Comparison of ENCODE assay signal across 9 cellular contexts in genomic region chr10:124524991-124525653, GRCh38.
A peak's percentile ranks its signal among the peaks of the same experiment; 100 is the strongest.
DNase-seq lines count a peak whose midpoint lies in the region; ATAC-seq and TF ChIP-seq lines count a peak whose summit lies in the region.
"Had no signal": no experiment of that assay in that cellular context is flagged by ENCODE, and none has a peak within 500 bp of the region (broad histone marks: within the 10 kb centered on the region; RNA-seq: fewer than 3 reads in every experiment).

No MANE protein-coding gene starts in this region.

- H3K9ac ChIP-seq in liver (ENCODE audit: low read depth in 1 of 2, low read length in 2 of 2): no peak overlapping the region

- intact Hi-C loops in dorsolateral prefrontal cortex (cut with DNase I) (loop anchor here in 1 of 2 donors (10.0 kb wide), 3 partner anchors 110 to 470 kb away; partner anchors contain the start of gene OAT), upper lobe of right lung (cut with DNase I) (no loop called here)

- no peaks in the 10 kb centered on the region for H3K9me3 ChIP-seq in liver (ENCODE audit: control insufficient read depth in 4 of 4, low read length in 3 of 4)
- H3K9me3 ChIP-seq in upper lobe of right lung: no peaks in the 10 kb centered on the region

- H3K27ac ChIP-seq in dorsolateral prefrontal cortex: peak overlapping the region in 33 of 59 donors; percentile 2 to 84 (median 42)
- no peak overlapping the region for H3K27ac ChIP-seq in liver (ENCODE audit: low read depth in 1 of 2, low read length in 2 of 2)
- H3K27ac ChIP-seq in upper lobe of right lung: no peak overlapping the region

- ATAC-seq in upper lobe of right lung (peak; percentile 50), HG02870 (IDR thresholded peaks at IDR 0.05; ENCODE audit: unreplicated experiment) (no peak), GM21723 (IDR thresholded peaks at IDR 0.05; ENCODE audit: unreplicated experiment) (no peak), HG03460 (IDR thresholded peaks at IDR 0.05; ENCODE audit: unreplicated experiment) (no peak)

- peak in 1 of 2 donors; percentile 4 for TF ChIP-seq RAD21 in liver (IDR thresholded peaks at IDR 0.05)

- H3K4me3 ChIP-seq in dorsolateral prefrontal cortex (no peak overlapping the region), liver (ENCODE audit: low read depth in 1 of 3, low read length in 3 of 3) (no peak overlapping the region), upper lobe of right lung (no peak overlapping the region)

- TF ChIP-seq CTCF in dorsolateral prefrontal cortex (IDR thresholded peaks at IDR 0.05 in 54 of 56, conservative IDR thresholded peaks at IDR 0.05 in 2 of 56; ENCODE audit: low read depth in 1 of 56, partially characterized antibody in 56 of 56) (peak in 1 of 56 donors; percentile 28), liver (IDR thresholded peaks at IDR 0.05; ENCODE audit: low read depth, low read length, missing input control) (no peak), upper lobe of right lung (IDR thresholded peaks at IDR 0.05) (no peak)

- WGBS in liver: 67% methylated on average over 23 of the region's 23 CpGs

- H3K4me1 ChIP-seq in liver (ENCODE audit: control insufficient read depth in 4 of 4, insufficient read depth in 4 of 4, low read length in 3 of 4) (peaks cover 0 to 13% (median 8%) of the 10 kb centered on the region in 4 donors), upper lobe of right lung (peaks cover 16% of the 10 kb centered on the region)

- H3K27me3 ChIP-seq in dorsolateral prefrontal cortex (no peaks in the 10 kb centered on the region), liver (ENCODE audit: control insufficient read depth in 4 of 4, insufficient read depth in 4 of 4, low read length in 3 of 4) (no peaks in the 10 kb centered on the region), upper lobe of right lung (no peaks in the 10 kb centered on the region)

- peak; percentile 18 for DNase-seq in NCI-H748 (lab: John Stamatoyannopoulos, UW; ENCODE audit: unreplicated experiment)
- no peak for DNase-seq in NCI-H748 treated with DMSO at 0.1 percent for 48 hours (lab: John Stamatoyannopoulos, UW)
- peak in 2 of 10 donors; percentile 66 to 69 for DNase-seq in dorsolateral prefrontal cortex
- peak; percentile 76 for DNase-seq in upper lobe of right lung
- DNase-seq: MM.1S had no signal

- H3K36me3 ChIP-seq in liver (ENCODE audit: control insufficient read depth in 4 of 4, insufficient read depth in 3 of 4, low read depth in 1 of 4, low read length in 3 of 4) (no peaks in the 10 kb centered on the region), upper lobe of right lung (no peaks in the 10 kb centered on the region)

TF ChIP-seq in liver, 16 proteins besides CTCF, POLR2A, EP300 and RAD21:
- TF ChIP-seq FOXA2 (IDR thresholded peaks at IDR 0.05) (no peak), FOXA1 (IDR thresholded peaks at IDR 0.05) (no peak), MAX (IDR thresholded peaks at IDR 0.05) (no peak), EGR1 (IDR thresholded peaks at IDR 0.05; ENCODE audit: low read depth in 2 of 2) (no peak), GABPA (IDR thresholded peaks at IDR 0.05 in 1 of 2, conservative IDR thresholded peaks at IDR 0.05 in 1 of 2) (no peak), JUND (IDR thresholded peaks at IDR 0.05) (no peak), RXRA (IDR thresholded peaks at IDR 0.05) (peak in 1 of 2 donors; percentile 17), YY1 (IDR thresholded peaks at IDR 0.05) (no peak), REST (IDR thresholded peaks at IDR 0.05) (no peak), HNF4A (conservative IDR thresholded peaks at IDR 0.05) (peak in 1 of 2 donors; percentile 9), HNF4G (IDR thresholded peaks at IDR 0.05) (no peak), TAF1 (conservative IDR thresholded peaks at IDR 0.05) (no peak), ATF3 (IDR thresholded peaks at IDR 0.05) (no peak), NR2F2 (IDR thresholded peaks at IDR 0.05) (peak; percentile 61), SP1 (IDR thresholded peaks at IDR 0.05) (peak; percentile 35), ZBTB33 (IDR thresholded peaks at IDR 0.05) (no peak)
TF ChIP-seq in liver: peak in this region for 4.

Comparison
In these comparisons a context has a peak if more than half of its experiments do, and no peak if none do; other contexts are left out.
1. H3K27ac ChIP-seq: peak in dorsolateral prefrontal cortex (33 of 59); none in liver (0 of 2) and upper lobe of right lung (single experiment).